16 cellular contexts compared by ENCODE assay signal in the genomic region with DNA sequence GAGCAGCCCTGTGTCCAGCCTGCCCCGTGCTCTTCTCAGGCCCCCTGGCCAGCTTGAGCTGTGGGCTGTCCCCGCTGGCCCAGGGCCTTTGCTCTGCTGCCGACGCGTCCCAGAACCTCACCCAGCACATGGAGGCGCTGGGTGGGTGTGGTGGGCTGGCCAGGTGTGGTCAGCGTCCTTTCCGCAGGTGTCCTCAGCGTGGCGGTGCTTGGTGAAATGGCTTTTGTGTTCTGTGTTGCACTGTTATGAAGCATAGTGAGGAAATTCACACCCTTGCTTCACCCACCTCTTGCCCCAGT. TPM values are rescaled to one million over a fixed set of nuclear protein-coding genes. Genes with fewer than 3 reads are reported as not detected.
DNase-seq lines count a peak whose midpoint lies in the region; ATAC-seq lines count a peak whose summit lies in the region.
"Had no signal": no experiment of that assay in that cellular context is flagged by ENCODE, and none has a peak within 500 bp of the region (broad histone marks: within the 10 kb centered on the region; RNA-seq: fewer than 3 reads in every experiment).

No MANE protein-coding gene starts in this region.

- H3K23ac ChIP-seq in neuronal stem cell (ENCODE audit: low read depth, low read length, poor library complexity): no peak overlapping the region

- H2BK12ac ChIP-seq in neuronal stem cell (ENCODE audit: low read length): peak overlapping the region; percentile 58

- H4K8ac ChIP-seq in neuronal stem cell (ENCODE audit: low read depth, low read length): peak overlapping the region; percentile 3

- no peak overlapping the region for H3K4me3 Mint-ChIP-seq in activated CD4-positive, alpha-beta T cell treated with anti-CD3 and anti-CD28 coated beads, Interleukin-2, amount 10 ng/mL, durations not matched to agents 24 days and 14 days
- no peak overlapping the region for H3K4me3 Mint-ChIP-seq in T-helper 17 cell
- H3K4me3 Mint-ChIP-seq: CD4-positive, alpha-beta T cell; HFFc6 had no signal

- no peak overlapping the region for H3K4me3 ChIP-seq in neuronal stem cell (ENCODE audit: low read length in 2 of 2)

- H3K9ac ChIP-seq in neuronal stem cell (ENCODE audit: low read depth, low read length, poor library complexity): peak overlapping the region; percentile 60

- peak overlapping the region; percentile 38 for H3K14ac ChIP-seq in neuronal stem cell (ENCODE audit: low read length)

- H3K27ac ChIP-seq in neuronal stem cell (replicated peaks; ENCODE audit: low read length): no peak overlapping the region
- H3K27ac ChIP-seq: HL-60 had no signal

- H3K9me3 Mint-ChIP-seq in activated CD4-positive, alpha-beta T cell treated with anti-CD3 and anti-CD28 coated beads, Interleukin-2, amount 10 ng/mL, durations not matched to agents 24 days and 14 days: no peaks in the 10 kb centered on the region
- H3K9me3 Mint-ChIP-seq: CD4-positive, alpha-beta T cell; HFFc6 had no signal

- no peak overlapping the region for H3K4me2 ChIP-seq in neuronal stem cell (ENCODE audit: insufficient read depth, low read length, poor library complexity, severe bottlenecking)

- H3K4me1 ChIP-seq in neuronal stem cell (ENCODE audit: control insufficient read depth in 2 of 2, insufficient read depth in 1 of 2, low read depth in 1 of 2, low read length in 2 of 2): peaks cover 4 to 6% of the 10 kb centered on the region in 2 donors

- H3K4ac ChIP-seq in neuronal stem cell (ENCODE audit: low read length): no peak overlapping the region

- WGBS in neuronal stem cell (ENCODE audit: extremely low coverage in 2 of 2, insufficient read length in 2 of 2, insufficient replicate concordance in 1 of 2), 2 donors: no CpG with 5 or more reads among the region's 10 CpGs

- intact Hi-C loops in activated CD4-positive, alpha-beta T cell treated with anti-CD3 and anti-CD28 coated beads, Interleukin-2, amount 10 ng/mL, durations not matched to agents 24 days and 14 days (cut with micrococcal nuclease): no loop called here

- peak overlapping the region; percentile 84 for H2AK5ac ChIP-seq in neuronal stem cell (ENCODE audit: low read depth, low read length)

- ATAC-seq in T-helper 17 cell (no peak), HG03571 (IDR thresholded peaks at IDR 0.05; ENCODE audit: unreplicated experiment) (no peak)

- peaks cover 36% of the 10 kb centered on the region for H3K4me1 Mint-ChIP-seq in activated CD4-positive, alpha-beta T cell treated with anti-CD3 and anti-CD28 coated beads, Interleukin-2, amount 10 ng/mL, durations not matched to agents 24 days and 14 days
- H3K4me1 Mint-ChIP-seq in T-helper 17 cell: peaks cover 25% of the 10 kb centered on the region

- no peaks in the 10 kb centered on the region for H3K79me1 ChIP-seq in neuronal stem cell (ENCODE audit: low read depth, low read length)

- H3K9me3 ChIP-seq in T-helper 17 cell (ENCODE audit: control insufficient read depth, low read length, poor library complexity, severe bottlenecking) (no peaks in the 10 kb centered on the region), neuronal stem cell (replicated peaks in 1 of 2; ENCODE audit: control insufficient read depth in 2 of 2, insufficient read depth in 1 of 2, low read depth in 1 of 2, low read length in 2 of 2) (no peaks in the 10 kb centered on the region)

- H3K36me3 Mint-ChIP-seq in activated CD4-positive, alpha-beta T cell treated with anti-CD3 and anti-CD28 coated beads, Interleukin-2, amount 10 ng/mL, durations not matched to agents 24 days and 14 days (ENCODE audit: low read depth): peaks cover 11% of the 10 kb centered on the region
- H3K36me3 Mint-ChIP-seq in T-helper 17 cell (ENCODE audit: low read depth): no peaks in the 10 kb centered on the region

- peak overlapping the region; percentile 48 for H3K27ac Mint-ChIP-seq in activated CD4-positive, alpha-beta T cell treated with anti-CD3 and anti-CD28 coated beads, Interleukin-2, amount 10 ng/mL, durations not matched to agents 24 days and 14 days
- peak overlapping the region; percentile 69 for H3K27ac Mint-ChIP-seq in T-helper 17 cell
- H3K27ac Mint-ChIP-seq: CD4-positive, alpha-beta T cell; HFFc6 had no signal

- no peaks in the 10 kb centered on the region for H3K27me3 Mint-ChIP-seq in activated CD4-positive, alpha-beta T cell treated with anti-CD3 and anti-CD28 coated beads, Interleukin-2, amount 10 ng/mL, durations not matched to agents 24 days and 14 days
- H3K27me3 Mint-ChIP-seq in T-helper 17 cell: no peaks in the 10 kb centered on the region
- H3K27me3 Mint-ChIP-seq: CD4-positive, alpha-beta T cell had no signal

- no peak for DNase-seq in activated CD4-positive, alpha-beta T cell treated with anti-CD3 and anti-CD28 coated beads, Interleukin-2, amount 10 ng/mL, durations not matched to agents 24 days and 14 days
- no peak for DNase-seq in activated CD4-positive, alpha-beta T cell treated with anti-CD3 and anti-CD28 coated beads for 1 hour
- no peak for DNase-seq in T-helper 17 cell
- DNase-seq in neuronal stem cell (ENCODE audit: low spot score): no peak
- DNase-seq in globus pallidus (ENCODE audit: low spot score): no peak
- DNase-seq in activated CD8-positive, alpha-beta memory T cell treated with anti-CD3 and anti-CD28 coated beads, Interleukin-2, amount 50 U/mL, for 4 hours: no peak
- DNase-seq: 8988T; AML-193; C1 segment of cervical spinal cord; Calu3; CD4-positive, alpha-beta T cell; DMS 273 treated with DMSO at 0.1 percent for 48 hours; HCEC 1CT; HFFc6 had no signal

- no peak overlapping the region for H4K91ac ChIP-seq in neuronal stem cell (ENCODE audit: low read depth, low read length, poor library complexity)

- no peak overlapping the region for H2BK15ac ChIP-seq in neuronal stem cell (ENCODE audit: low read length)

- no peaks in the 10 kb centered on the region for H3K27me3 ChIP-seq in neuronal stem cell (ENCODE audit: control insufficient read depth in 3 of 3, insufficient read depth in 3 of 3, low read depth in 1 of 3, low read length in 3 of 3)

- H3K36me3 ChIP-seq in neuronal stem cell (replicated peaks in 1 of 2; ENCODE audit: control insufficient read depth in 2 of 2, insufficient read depth in 2 of 2, low read length in 2 of 2): no peaks in the 10 kb centered on the region

- no peak overlapping the region for H2BK120ac ChIP-seq in neuronal stem cell (ENCODE audit: low read depth, low read length)

- no peak overlapping the region for H2AFZ ChIP-seq in neuronal stem cell (ENCODE audit: low read length)

- H2BK5ac ChIP-seq in neuronal stem cell (ENCODE audit: low read length): no peak overlapping the region

- peak overlapping the region; percentile 13 for H3K18ac ChIP-seq in neuronal stem cell (ENCODE audit: low read length)

RNA-seq across cellular contexts. Expression of a gene that starts 37.4 kb away (rescaled TPM):
- 63.8 and 66.1 TPM in 2 replicates for total RNA-seq in activated CD4-positive, alpha-beta T cell treated with anti-CD3 and anti-CD28 coated beads, Interleukin-2, amount 10 ng/mL, durations not matched to agents 24 days and 14 days
- 10 to 100 TPM; 14.2 to 14.5 TPM for total RNA-seq in T-helper 17 cell
- 13.1 TPM for polyA plus RNA-seq in neuronal stem cell (2013, experiment 1 of 2)
- polyA plus RNA-seq in neuronal stem cell (2013, experiment 2 of 2): 11.3 TPM
